Comparison of ENCODE assay signal across 9 cellular contexts in genomic region chr6:132511836-132512230, GRCh38. TPM values are rescaled to one million over a fixed set of nuclear protein-coding genes. Genes with fewer than 3 reads are reported as not detected.
DNase-seq lines count a peak whose midpoint lies in the region; ATAC-seq and TF ChIP-seq lines count a peak whose summit lies in the region.
"Had no signal": no experiment of that assay in that cellular context is flagged by ENCODE, and none has a peak within 500 bp of the region (broad histone marks: within the 10 kb centered on the region; RNA-seq: fewer than 3 reads in every experiment).

No MANE protein-coding gene starts in this region.

- intact Hi-C loops in OCI-LY7 (cut with micrococcal nuclease; ENCODE audit: unreplicated experiment) (loop anchor here (1.0 to 10.0 kb wide), 6 partner anchors 14 to 597 kb away; partner anchors contain the start of genes RPS12 and SLC18B1), esophagus muscularis mucosa (cut with DNase I) (no loop called here)

- no peaks in the 10 kb centered on the region for H3K9me3 ChIP-seq in OCI-LY7 (ENCODE audit: low read length)
- no peaks in the 10 kb centered on the region for H3K9me3 ChIP-seq in esophagus muscularis mucosa

- H2AFZ ChIP-seq in OCI-LY7 (ENCODE audit: low read length): no peak overlapping the region

- POLR2A ChIA-PET in OCI-LY7 (lab: Charles Lee): interaction anchor here (1.4 to 3.0 kb wide), 5 partner anchors 16 to 247 kb away, joined by 4 to 63 read pairs (median 52); no protein-coding TSS in a partner anchor

- H3K4me2 ChIP-seq in OCI-LY7 (ENCODE audit: low read length): peak overlapping the region; percentile 82

- CTCF ChIA-PET in OCI-LY7 (lab: Charles Lee; ENCODE audit: unreplicated experiment): interaction anchor here (0.9 kb wide), 1 partner anchor 125 kb away, joined by 3 read pairs; no protein-coding TSS in a partner anchor

- H3K27me3 ChIP-seq in esophagus muscularis mucosa: no peaks in the 10 kb centered on the region

- peaks cover 52% of the 10 kb centered on the region for H3K4me1 ChIP-seq in OCI-LY7 (ENCODE audit: insufficient read depth, low read length, poor library complexity, severe bottlenecking)
- H3K4me1 ChIP-seq in esophagus muscularis mucosa: peaks cover 33 to 55% (median 47%) of the 10 kb centered on the region in 4 donors

- TF ChIP-seq CTCF in OCI-LY7 (conservative IDR thresholded peaks at IDR 0.05; ENCODE audit: low read length) (no peak), esophagus muscularis mucosa (IDR thresholded peaks at IDR 0.05) (no peak), retinal pigment epithelial cell (conservative IDR thresholded peaks at IDR 0.05; ENCODE audit: low read depth, low read length) (no peak)

- H4K20me1 ChIP-seq in OCI-LY7 (ENCODE audit: insufficient read depth, low read length): peaks cover 34% of the 10 kb centered on the region; the same call in 1 of the 2 replicates

- H3K79me2 ChIP-seq in OCI-LY7 (ENCODE audit: insufficient read depth, low read depth, low read length): peaks cover 63% of the 10 kb centered on the region

- DNase-seq in OCI-LY7 (ENCODE audit: low spot score) (peak; percentile 29), esophagus muscularis mucosa (ENCODE audit: extremely low spot score) (no peak), retinal pigment epithelial cell (ENCODE audit: low read depth) (no peak)

- no peaks in the 10 kb centered on the region for H3K9me2 ChIP-seq in OCI-LY7 (ENCODE audit: insufficient read depth, low read length)

- 19% methylated on average over 2 of the region's 2 CpGs for WGBS in esophagus muscularis mucosa

- peaks cover 49% of the 10 kb centered on the region for H3K36me3 ChIP-seq in OCI-LY7 (ENCODE audit: insufficient read depth, low read length)
- no peaks in the 10 kb centered on the region for H3K36me3 ChIP-seq in esophagus muscularis mucosa

- ATAC-seq in GM19043 (IDR thresholded peaks at IDR 0.05; ENCODE audit: low read depth, unreplicated experiment) (peak; percentile 21), HG03520 (IDR thresholded peaks at IDR 0.05; ENCODE audit: unreplicated experiment) (no peak), HG02759 (IDR thresholded peaks at IDR 0.05; ENCODE audit: unreplicated experiment) (no peak), HG03469 (IDR thresholded peaks at IDR 0.05; ENCODE audit: unreplicated experiment) (no peak), GM21423 (IDR thresholded peaks at IDR 0.05; ENCODE audit: unreplicated experiment) (no peak)

- BruUV-seq in OCI-LY7 (replicated peaks; lab: Mats Ljungman, UMichigan): TSS peak; percentile 45

- TF ChIP-seq EP300 in esophagus muscularis mucosa (IDR thresholded peaks at IDR 0.05): no peak

- no peak for TF ChIP-seq POLR2A in esophagus muscularis mucosa (IDR thresholded peaks at IDR 0.05; ENCODE audit: low read depth)

- H3K27ac ChIP-seq in OCI-LY7 (ENCODE audit: low read depth, low read length, poor library complexity, severe bottlenecking): peak overlapping the region; percentile 79
- peak overlapping the region in 3 of 4 donors; percentile 86 to 87 (median 87) for H3K27ac ChIP-seq in esophagus muscularis mucosa (replicated peaks in 1 of 4)

- H3K4me3 ChIP-seq in OCI-LY7 (ENCODE audit: low read depth, low read length, poor library complexity, severe bottlenecking) (peak overlapping the region; percentile 82), esophagus muscularis mucosa (peak overlapping the region; percentile 77 to 83 (median 81)), retinal pigment epithelial cell (ENCODE audit: low read length) (peak overlapping the region; percentile 73)

RNA-seq across cellular contexts. Expression of gene STX7, which starts 1.1 kb away (rescaled TPM):
- total RNA-seq in OCI-LY7 (2014; rRNA removed; shearing (Covaris generic)): 66.5 and 88.8 TPM in 2 replicates
- total RNA-seq in OCI-LY7 (2022): 164 and 178 TPM in 2 replicates
- 10 to 100 TPM; 43.2 to 81.4 (median 49.9) TPM for total RNA-seq in esophagus muscularis mucosa

RNA-seq across cellular contexts. Expression of gene TAAR9, which starts 26.2 kb away (rescaled TPM):
- total RNA-seq in OCI-LY7 (2014; rRNA removed; shearing (Covaris generic)): not detected in 2 replicates
- total RNA-seq in OCI-LY7 (2022): not detected in 2 replicates
- not detected for total RNA-seq in esophagus muscularis mucosa
- total RNA-seq: LHCN-M2 had no signal

RNA-seq across cellular contexts. Expression of gene TAAR8, which starts 40.6 kb away (rescaled TPM):
- total RNA-seq in OCI-LY7 (2014; rRNA removed; shearing (Covaris generic)): not detected in 2 replicates
- total RNA-seq in OCI-LY7 (2022): not detected in 2 replicates
- not detected for total RNA-seq in esophagus muscularis mucosa
- total RNA-seq: LHCN-M2 had no signal

RNA-seq across cellular contexts. Expression of gene TAAR6, which starts 58.3 kb away (rescaled TPM):
- total RNA-seq in OCI-LY7 (2014; rRNA removed; shearing (Covaris generic)): not detected in 2 replicates
- total RNA-seq in OCI-LY7 (2022): not detected in 2 replicates
- total RNA-seq in esophagus muscularis mucosa: not detected
- total RNA-seq: LHCN-M2 had no signal
